Comparison of ENCODE assay signal across 20 cellular contexts in the genomic region with DNA sequence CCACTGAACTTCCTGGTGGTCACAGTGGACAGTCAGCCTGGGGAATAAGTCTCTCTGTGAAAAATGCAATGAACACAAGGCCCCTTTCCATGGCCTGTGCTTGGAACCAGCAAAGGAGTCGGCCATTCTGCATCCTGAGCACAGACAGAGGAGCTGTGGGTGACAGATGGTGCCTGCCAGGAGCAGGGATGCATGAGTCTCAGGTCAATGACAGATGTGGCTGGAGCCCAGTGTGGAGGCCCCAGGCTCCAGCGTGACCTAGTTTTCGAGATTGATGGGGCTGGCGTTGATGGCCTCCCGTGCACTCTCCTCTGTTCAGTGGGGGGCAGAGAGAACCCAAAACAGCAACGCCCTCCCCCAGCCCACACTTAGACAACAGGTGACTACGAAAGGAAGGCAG. TPM values are rescaled to one million over a fixed set of nuclear protein-coding genes. Genes with fewer than 3 reads are reported as not detected.
A peak's percentile ranks its signal among the peaks of the same experiment; 100 is the strongest.
DNase-seq lines count a peak whose midpoint lies in the region; ATAC-seq and TF ChIP-seq lines count a peak whose summit lies in the region.
"Had no signal": no experiment of that assay in that cellular context is flagged by ENCODE, and none has a peak within 500 bp of the region (broad histone marks: within the 10 kb centered on the region; RNA-seq: fewer than 3 reads in every experiment).

No MANE protein-coding gene starts in this region.

- H3K4me2 ChIP-seq in H9 (ENCODE audit: insufficient read depth, insufficient read length, low read length) (no peak overlapping the region), neuronal stem cell (ENCODE audit: insufficient read depth, low read length, poor library complexity, severe bottlenecking) (no peak overlapping the region), trophoblast cell (ENCODE audit: low read length) (no peak overlapping the region)

- DNase-seq in CD8-positive, alpha-beta T cell = peak in 2 of 7 experiments; percentile 5 to 32
- DNase-seq in H9 = peak; percentile 11
- DNase-seq in activated CD4-positive, alpha-beta memory T cell treated with anti-CD3 and anti-CD28 coated beads, Interleukin-2, amount 10 ng/mL, durations not matched to agents 7 days and 5 days = peak; percentile 14
- no peak for DNase-seq in neuronal stem cell (ENCODE audit: low spot score)
- DNase-seq in NCI-H774 (lab: John Stamatoyannopoulos, UW) = no peak
- no peak for DNase-seq in trophoblast cell
- no peak for DNase-seq in esophagus squamous epithelium (lab: John Stamatoyannopoulos, UW)
- DNase-seq: activated CD4-positive, alpha-beta T cell treated with anti-CD3 and anti-CD28 coated beads for 1 hour; effector memory CD8-positive, alpha-beta T cell; KG1; NCI-H146; NCI-H2227 treated with DMSO at 0.1 percent for 48 hours; T-helper 9 cell; tibial artery had no signal

- H2AK5ac ChIP-seq in H9 (ENCODE audit: insufficient read length, low read length) (no peak overlapping the region), neuronal stem cell (ENCODE audit: low read depth, low read length) (peak overlapping the region; percentile 65), trophoblast cell (ENCODE audit: low read length) (no peak overlapping the region)

- no peak for TF ChIP-seq POLR2A in esophagus squamous epithelium (IDR thresholded peaks at IDR 0.05)

- no peak overlapping the region for H3K27ac ChIP-seq in CD8-positive, alpha-beta T cell (ENCODE audit: low read depth, low read length)
- H3K27ac ChIP-seq in H9 (ENCODE audit: insufficient read length, low read depth, low read length) = no peak overlapping the region
- H3K27ac ChIP-seq in neuronal stem cell (replicated peaks; ENCODE audit: low read length) = no peak overlapping the region
- H3K27ac ChIP-seq in trophoblast cell (ENCODE audit: low read depth, low read length) = no peak overlapping the region
- no peak overlapping the region for H3K27ac ChIP-seq in esophagus squamous epithelium
- H3K27ac ChIP-seq: SJSA1, tibial artery had no signal

- H3K27me3 ChIP-seq in CD8-positive, alpha-beta T cell (ENCODE audit: insufficient read depth, low read length) = no peaks in the 10 kb centered on the region
- H3K27me3 ChIP-seq in H9 (ENCODE audit: insufficient read depth, low read length) = no peaks in the 10 kb centered on the region
- peaks cover 0 to 6% (median 0%) of the 10 kb centered on the region in 3 experiments for H3K27me3 ChIP-seq in neuronal stem cell (ENCODE audit: control insufficient read depth in 3 of 3, insufficient read depth in 3 of 3, low read depth in 1 of 3, low read length in 3 of 3)
- H3K27me3 ChIP-seq in trophoblast cell (ENCODE audit: insufficient read depth, low read length) = no peaks in the 10 kb centered on the region
- H3K27me3 ChIP-seq in esophagus squamous epithelium = no peaks in the 10 kb centered on the region
- H3K27me3 ChIP-seq: SJSA1, tibial artery had no signal

- H3K4me1 Mint-ChIP-seq in CD8-positive, alpha-beta T cell (ENCODE audit: low read depth) = peaks cover 88% of the 10 kb centered on the region
- peaks cover 3 to 4% of the 10 kb centered on the region in 2 experiments for H3K4me1 Mint-ChIP-seq in H9
- H3K4me1 Mint-ChIP-seq in activated CD4-positive, alpha-beta memory T cell treated with anti-CD3 and anti-CD28 coated beads, Interleukin-2, amount 10 ng/mL, durations not matched to agents 7 days and 5 days = peaks cover 91% of the 10 kb centered on the region

- WGBS in H9 (ENCODE audit: extremely low coverage, insufficient read length, low lambda C conversion rate) = no CpG with 5 or more reads among the region's 7 CpGs
- WGBS in neuronal stem cell (ENCODE audit: extremely low coverage in 2 of 2, insufficient read length in 2 of 2, insufficient replicate concordance in 1 of 2), 2 donors = no CpG with 5 or more reads among the region's 7 CpGs
- WGBS in trophoblast cell (ENCODE audit: extremely low coverage, insufficient coverage, insufficient read length) = no CpG with 5 or more reads among the region's 7 CpGs
- WGBS in esophagus squamous epithelium, 2 donors = 93% methylated on average over 3 of the region's 7 CpGs; no CpG with 5 or more reads in 1 of the 2 donors

- no peaks in the 10 kb centered on the region for H3K27me3 Mint-ChIP-seq in CD8-positive, alpha-beta T cell (ENCODE audit: low read depth)
- peaks cover 9% of the 10 kb centered on the region for H3K27me3 Mint-ChIP-seq in H9 (ENCODE audit: low read depth)
- H3K27me3 Mint-ChIP-seq in activated CD4-positive, alpha-beta memory T cell treated with anti-CD3 and anti-CD28 coated beads, Interleukin-2, amount 10 ng/mL, durations not matched to agents 7 days and 5 days = no peaks in the 10 kb centered on the region
- H3K27me3 Mint-ChIP-seq: activated naive CD4-positive, alpha-beta T cell treated with anti-CD3 and anti-CD28 coated beads, Interleukin-2, amount 50 U/mL, for 24 hours; effector memory CD8-positive, alpha-beta T cell; stimulated activated naive CD8-positive, alpha-beta T cell treated with anti-CD3 and anti-CD28 coated beads, Interleukin-15, Interleukin-2, amounts not matched to agents 100 ng/mL and 50 ng/mL, for 24 hours had no signal

- no peak overlapping the region for H4K8ac ChIP-seq in H9 (replicated peaks; ENCODE audit: insufficient read length, low read depth, low read length)
- no peak overlapping the region for H4K8ac ChIP-seq in neuronal stem cell (ENCODE audit: low read depth, low read length)
- H4K8ac ChIP-seq in trophoblast cell (ENCODE audit: low read depth, low read length) = no peak overlapping the region

- no peaks in the 10 kb centered on the region for H3K36me3 Mint-ChIP-seq in CD8-positive, alpha-beta T cell
- H3K36me3 Mint-ChIP-seq in H9 (ENCODE audit: insufficient read depth in 1 of 3, low read depth in 3 of 3) = no peaks in the 10 kb centered on the region
- H3K36me3 Mint-ChIP-seq in activated CD4-positive, alpha-beta memory T cell treated with anti-CD3 and anti-CD28 coated beads, Interleukin-2, amount 10 ng/mL, durations not matched to agents 7 days and 5 days (ENCODE audit: low read depth) = peaks cover 55% of the 10 kb centered on the region

- H4K91ac ChIP-seq in H9 (ENCODE audit: insufficient read length, low read depth, low read length) (no peak overlapping the region), neuronal stem cell (ENCODE audit: low read depth, low read length, poor library complexity) (no peak overlapping the region), trophoblast cell (ENCODE audit: low read depth, low read length) (no peak overlapping the region)

- intact Hi-C loops in CD8-positive, alpha-beta T cell (cut with DNase I, micrococcal nuclease) = no loop called here
- intact Hi-C loops in esophagus squamous epithelium (cut with DNase I) = no loop called here

- no peaks in the 10 kb centered on the region for H3K9me3 ChIP-seq in CD8-positive, alpha-beta T cell (ENCODE audit: low read length)
- H3K9me3 ChIP-seq in H9 (ENCODE audit: control insufficient read depth, low read depth, low read length) (no peaks in the 10 kb centered on the region), neuronal stem cell (replicated peaks in 1 of 2; ENCODE audit: control insufficient read depth in 2 of 2, insufficient read depth in 1 of 2, low read depth in 1 of 2, low read length in 2 of 2) (no peaks in the 10 kb centered on the region), trophoblast cell (ENCODE audit: insufficient read depth, low read depth, low read length) (peaks cover 3% of the 10 kb centered on the region), esophagus squamous epithelium (no peaks in the 10 kb centered on the region)
- H3K9me3 ChIP-seq: SJSA1, tibial artery had no signal

- H4K20me1 ChIP-seq in H9 (ENCODE audit: control insufficient read depth, insufficient read depth, insufficient read length) = no peaks in the 10 kb centered on the region

- peak overlapping the region; percentile 62 for H3K27ac Mint-ChIP-seq in CD8-positive, alpha-beta T cell
- no peak overlapping the region for H3K27ac Mint-ChIP-seq in H9
- H3K27ac Mint-ChIP-seq in activated CD4-positive, alpha-beta memory T cell treated with anti-CD3 and anti-CD28 coated beads, Interleukin-2, amount 10 ng/mL, durations not matched to agents 7 days and 5 days = no peak overlapping the region

- no peaks in the 10 kb centered on the region for H3K79me2 ChIP-seq in H9 (ENCODE audit: insufficient read depth, low read length)
- no peaks in the 10 kb centered on the region for H3K79me2 ChIP-seq in trophoblast cell (ENCODE audit: control insufficient read depth, insufficient read depth, low read length, poor library complexity)

- CTCF ChIA-PET in CD8-positive, alpha-beta T cell (lab: Charles Lee) = interaction anchor here (1.5 kb wide), 1 partner anchor 14 kb away, joined by 4 read pairs; no protein-coding TSS in a partner anchor
- CTCF ChIA-PET in activated CD4-positive, alpha-beta memory T cell treated with anti-CD3 and anti-CD28 coated beads, Interleukin-2, amount 10 ng/mL, durations not matched to agents 7 days and 5 days (lab: Charles Lee) = interaction anchor here (0.7 to 1.2 kb wide), 4 partner anchors 12 to 152 kb away, joined by 3 to 4 read pairs (median 3); no protein-coding TSS in a partner anchor

- no peak overlapping the region for H4K12ac ChIP-seq in trophoblast cell (ENCODE audit: low read depth, low read length)

- no peak overlapping the region for H2BK15ac ChIP-seq in H9 (ENCODE audit: low read depth, low read length)
- H2BK15ac ChIP-seq in neuronal stem cell (ENCODE audit: low read length) = no peak overlapping the region

- H3K9ac ChIP-seq in H9 (ENCODE audit: extremely low read depth, insufficient read length, low read length) = no peak overlapping the region
- no peak overlapping the region for H3K9ac ChIP-seq in neuronal stem cell (ENCODE audit: low read depth, low read length, poor library complexity)
- H3K9ac ChIP-seq in trophoblast cell (ENCODE audit: low read length) = no peak overlapping the region

- H3K23ac ChIP-seq in H9 (ENCODE audit: insufficient read length, low read depth, low read length) = no peak overlapping the region
- H3K23ac ChIP-seq in neuronal stem cell (ENCODE audit: low read depth, low read length, poor library complexity) = peak overlapping the region; percentile 9
- H3K23ac ChIP-seq in trophoblast cell (ENCODE audit: low read length) = no peak overlapping the region

- POLR2A ChIA-PET in CD8-positive, alpha-beta T cell (lab: Charles Lee) = interaction anchor here (0.9 to 1.2 kb wide), 3 partner anchors 13 to 42 kb away, joined by 3 to 5 read pairs (median 3); no protein-coding TSS in a partner anchor
- POLR2A ChIA-PET in activated CD4-positive, alpha-beta memory T cell treated with anti-CD3 and anti-CD28 coated beads, Interleukin-2, amount 10 ng/mL, durations not matched to agents 7 days and 5 days (lab: Charles Lee) = interaction anchor here (0.7 to 9.3 kb wide), 6 partner anchors 10 to 47 kb away, joined by 3 to 228 read pairs (median 4); no protein-coding TSS in a partner anchor

- no peaks in the 10 kb centered on the region for H3K36me3 ChIP-seq in CD8-positive, alpha-beta T cell (ENCODE audit: insufficient read depth, low read length)
- no peaks in the 10 kb centered on the region for H3K36me3 ChIP-seq in neuronal stem cell (replicated peaks in 1 of 2; ENCODE audit: control insufficient read depth in 2 of 2, insufficient read depth in 2 of 2, low read length in 2 of 2)
- no peaks in the 10 kb centered on the region for H3K36me3 ChIP-seq in trophoblast cell (ENCODE audit: control insufficient read depth in 1 of 2, insufficient read depth in 2 of 2, low read length in 2 of 2)
- no peaks in the 10 kb centered on the region for H3K36me3 ChIP-seq in esophagus squamous epithelium
- H3K36me3 ChIP-seq: SJSA1, tibial artery had no signal

- no peaks in the 10 kb centered on the region for H3K9me3 Mint-ChIP-seq in CD8-positive, alpha-beta T cell
- H3K9me3 Mint-ChIP-seq in H9 = no peaks in the 10 kb centered on the region
- H3K9me3 Mint-ChIP-seq in activated CD4-positive, alpha-beta memory T cell treated with anti-CD3 and anti-CD28 coated beads, Interleukin-2, amount 10 ng/mL, durations not matched to agents 7 days and 5 days = no peaks in the 10 kb centered on the region
- H3K9me3 Mint-ChIP-seq: activated naive CD4-positive, alpha-beta T cell treated with anti-CD3 and anti-CD28 coated beads, Interleukin-2, amount 50 U/mL, for 24 hours; effector memory CD8-positive, alpha-beta T cell; stimulated activated naive CD8-positive, alpha-beta T cell treated with anti-CD3 and anti-CD28 coated beads, Interleukin-15, Interleukin-2, amounts not matched to agents 100 ng/mL and 50 ng/mL, for 24 hours had no signal

- no peak overlapping the region for H3K56ac ChIP-seq in H9 (ENCODE audit: insufficient read length, low read depth, low read length)

- H2BK120ac ChIP-seq in H9 (ENCODE audit: low read depth, low read length, poor library complexity, severe bottlenecking) = no peak overlapping the region
- no peak overlapping the region for H2BK120ac ChIP-seq in neuronal stem cell (ENCODE audit: low read depth, low read length)
- no peak overlapping the region for H2BK120ac ChIP-seq in trophoblast cell (ENCODE audit: insufficient read depth, low read length, poor library complexity)

- TF ChIP-seq CTCF in CD8-positive, alpha-beta T cell (IDR thresholded peaks at IDR 0.05) = no peak
- TF ChIP-seq CTCF in H9 (conservative IDR thresholded peaks at IDR 0.05) (no peak), esophagus squamous epithelium (IDR thresholded peaks at IDR 0.05) (no peak)

- no peak overlapping the region for H4K5ac ChIP-seq in H9 (ENCODE audit: insufficient read length, low read depth, low read length)

- H3K18ac ChIP-seq in H9 (ENCODE audit: insufficient read length, low read depth, low read length) (no peak overlapping the region), neuronal stem cell (ENCODE audit: low read length) (peak overlapping the region; percentile 44), trophoblast cell (ENCODE audit: low read length) (no peak overlapping the region)

- H3K23me2 ChIP-seq in H9 (ENCODE audit: insufficient read length, low read depth, low read length, poor library complexity, severe bottlenecking) = no peaks in the 10 kb centered on the region

- H3K4ac ChIP-seq in H9 (ENCODE audit: low read depth, low read length) = no peak overlapping the region
- H3K4ac ChIP-seq in neuronal stem cell (ENCODE audit: low read length) = no peak overlapping the region
- no peak overlapping the region for H3K4ac ChIP-seq in trophoblast cell (ENCODE audit: low read depth, low read length)

- H3K4me3 ChIP-seq in CD8-positive, alpha-beta T cell (ENCODE audit: low read depth, low read length) = no peak overlapping the region
- H3K4me3 ChIP-seq in neuronal stem cell (ENCODE audit: low read length in 2 of 2) (no peak overlapping the region), trophoblast cell (ENCODE audit: low read depth, low read length) (no peak overlapping the region), esophagus squamous epithelium (no peak overlapping the region)
- H3K4me3 ChIP-seq: SJSA1, tibial artery had no signal

- no peak overlapping the region for H2AFZ ChIP-seq in H9 (ENCODE audit: low read length)
- no peak overlapping the region for H2AFZ ChIP-seq in neuronal stem cell (ENCODE audit: low read length)
- H2AFZ ChIP-seq in trophoblast cell (ENCODE audit: insufficient read depth, low read length, poor library complexity) = no peak overlapping the region

- no peak for ATAC-seq in CD8-positive, alpha-beta T cell
- ATAC-seq: effector memory CD8-positive, alpha-beta T cell; Panc1; sciatic nerve had no signal

- H2BK5ac ChIP-seq in H9 (ENCODE audit: insufficient read length, low read length) (no peak overlapping the region), neuronal stem cell (ENCODE audit: low read length) (no peak overlapping the region), trophoblast cell (ENCODE audit: low read depth, low read length, poor library complexity) (no peak overlapping the region)

- H3K79me1 ChIP-seq in H9 (ENCODE audit: insufficient read depth, low read depth, low read length, poor library complexity, severe bottlenecking) (no peaks in the 10 kb centered on the region), neuronal stem cell (ENCODE audit: low read depth, low read length) (no peaks in the 10 kb centered on the region), trophoblast cell (ENCODE audit: low read length) (peaks cover 2% of the 10 kb centered on the region)

- H3K4me1 ChIP-seq in CD8-positive, alpha-beta T cell (ENCODE audit: insufficient read depth, low read length) = peaks cover 65% of the 10 kb centered on the region
- no peaks in the 10 kb centered on the region for H3K4me1 ChIP-seq in H9 (ENCODE audit: insufficient read depth, low read length)
- peaks cover 12 to 14% of the 10 kb centered on the region in 2 donors for H3K4me1 ChIP-seq in neuronal stem cell (ENCODE audit: control insufficient read depth in 2 of 2, insufficient read depth in 1 of 2, low read depth in 1 of 2, low read length in 2 of 2)
- H3K4me1 ChIP-seq in trophoblast cell (ENCODE audit: control insufficient read depth in 1 of 2, insufficient read depth in 2 of 2, low read length in 2 of 2) = peaks cover 6 to 9% of the 10 kb centered on the region in 2 experiments
- no peaks in the 10 kb centered on the region for H3K4me1 ChIP-seq in esophagus squamous epithelium
- H3K4me1 ChIP-seq: SJSA1 had no signal

- H2BK20ac ChIP-seq in H9 (ENCODE audit: low read depth, low read length, poor library complexity, severe bottlenecking) = no peak overlapping the region

- H2BK12ac ChIP-seq in H9 (ENCODE audit: insufficient read length, low read depth, low read length) (no peak overlapping the region), neuronal stem cell (ENCODE audit: low read length) (no peak overlapping the region), trophoblast cell (ENCODE audit: low read length) (no peak overlapping the region)

- H3K4me3 Mint-ChIP-seq in CD8-positive, alpha-beta T cell = no peak overlapping the region
- no peak overlapping the region for H3K4me3 Mint-ChIP-seq in H9
- no peak overlapping the region for H3K4me3 Mint-ChIP-seq in activated CD4-positive, alpha-beta memory T cell treated with anti-CD3 and anti-CD28 coated beads, Interleukin-2, amount 10 ng/mL, durations not matched to agents 7 days and 5 days
- H3K4me3 Mint-ChIP-seq: activated naive CD4-positive, alpha-beta T cell treated with anti-CD3 and anti-CD28 coated beads, Interleukin-2, amount 50 U/mL, for 24 hours; effector memory CD8-positive, alpha-beta T cell; stimulated activated naive CD8-positive, alpha-beta T cell treated with anti-CD3 and anti-CD28 coated beads, Interleukin-15, Interleukin-2, amounts not matched to agents 100 ng/mL and 50 ng/mL, for 24 hours had no signal

- no peak overlapping the region for H3T11ph ChIP-seq in H9 (ENCODE audit: low read length)

- H3K14ac ChIP-seq in H9 (ENCODE audit: insufficient read depth, low read length) (no peak overlapping the region), neuronal stem cell (ENCODE audit: low read length) (no peak overlapping the region), trophoblast cell (ENCODE audit: low read length) (no peak overlapping the region)

RNA-seq across cellular contexts. Expression of gene CD5, which starts 34.5 kb away (rescaled TPM):
- 100 to 1,000 TPM; 318 to 324 TPM for total RNA-seq in CD8-positive, alpha-beta T cell
- total RNA-seq in H9 (2021) (not detected in 2 replicates), esophagus squamous epithelium (1 to 10 TPM in 3 of 4 donors, under 1 TPM in 1; 0.75 to 5.8 (median 2.2) TPM)
- total RNA-seq in activated CD4-positive, alpha-beta memory T cell treated with anti-CD3 and anti-CD28 coated beads, Interleukin-2, amount 10 ng/mL, durations not matched to agents 7 days and 5 days = 100 to 1,000 TPM; 359 to 373 TPM
- not detected for polyA plus RNA-seq in neuronal stem cell (2013, experiment 1 of 2)
- polyA plus RNA-seq in neuronal stem cell (2013, experiment 2 of 2) = not detected
- 0.01 TPM in 1 of 2 replicates, not detected in the other for polyA plus RNA-seq in trophoblast cell (2013)
- total RNA-seq: HT1080, SJSA1 had no signal

Comparison
In these comparisons a context has a peak if more than half of its experiments do, and no peak if none do; other contexts are left out.
1. DNase-seq: peak in H9 (single experiment) and activated CD4-positive, alpha-beta memory T cell treated with anti-CD3 and anti-CD28 coated beads, Interleukin-2, amount 10 ng/mL, durations not matched to agents 7 days and 5 days (single experiment); none in neuronal stem cell (single experiment), NCI-H774 (single experiment), trophoblast cell (0 of 2) and esophagus squamous epithelium (single experiment).
2. RNA of gene CD5, which starts 34.5 kb away (total RNA-seq): 359 to 373 TPM in activated CD4-positive, alpha-beta memory T cell treated with anti-CD3 and anti-CD28 coated beads, Interleukin-2, amount 10 ng/mL, durations not matched to agents 7 days and 5 days and 318 to 324 TPM in CD8-positive, alpha-beta T cell; 0.75 to 5.8 TPM in esophagus squamous epithelium and not detected in H9; every median in the first group is over 10 times any median in the second.